ENCODE assay signal across 16 cellular contexts in the genomic region with DNA sequence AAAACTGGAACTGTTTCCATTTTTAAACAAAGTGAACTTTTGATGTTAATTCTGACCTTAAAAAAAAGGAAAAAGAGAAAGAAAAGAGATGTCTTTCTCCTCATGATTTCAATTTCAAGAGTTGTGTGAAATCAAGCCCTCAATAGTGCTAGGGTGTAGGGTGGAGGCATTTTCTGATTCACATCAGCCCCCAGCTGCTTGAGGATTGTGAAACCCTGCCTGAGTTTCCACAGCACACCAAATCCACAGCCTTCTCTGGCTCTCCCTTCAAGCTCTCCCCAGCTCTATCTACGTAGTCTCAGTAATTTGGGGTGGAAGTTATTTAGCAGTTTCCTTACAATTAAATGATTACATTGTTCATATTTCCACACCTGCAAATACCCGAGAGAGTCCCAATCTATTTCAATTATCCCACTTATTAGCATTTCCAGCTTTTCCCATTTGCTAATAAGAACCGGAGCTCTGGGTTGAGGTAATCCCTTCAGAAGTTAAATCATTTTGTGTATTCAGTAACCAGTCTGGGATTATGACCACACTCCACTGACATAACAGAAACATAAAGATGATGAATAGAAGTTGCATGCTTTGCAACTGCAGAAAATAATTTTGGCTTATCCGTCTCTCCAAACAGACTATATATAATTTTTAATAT. TPM values are rescaled to one million over a fixed set of nuclear protein-coding genes. Genes with fewer than 3 reads are reported as not detected.
DNase-seq lines count a peak whose midpoint lies in the region; ATAC-seq and TF ChIP-seq lines count a peak whose summit lies in the region.
"Had no signal": no experiment of that assay in that cellular context is flagged by ENCODE, and none has a peak within 500 bp of the region (broad histone marks: within the 10 kb centered on the region; RNA-seq: fewer than 3 reads in every experiment).

No MANE protein-coding gene starts in this region.

- H3K79me1 ChIP-seq in mesenchymal stem cell (replicated peaks; ENCODE audit: low read length, poor library complexity, severe bottlenecking), result no peaks in the 10 kb centered on the region

- H3K23ac ChIP-seq in mesenchymal stem cell (ENCODE audit: low read length in 2 of 2), result no peak overlapping the region

- no peaks in the 10 kb centered on the region for H3K36me3 ChIP-seq in mesenchymal stem cell (ENCODE audit: control insufficient read depth in 1 of 2, insufficient read depth in 2 of 2, low read depth in 1 of 2, low read length in 2 of 2)
- no peaks in the 10 kb centered on the region for H3K36me3 ChIP-seq in uterus

- H2AFZ ChIP-seq in mesenchymal stem cell (ENCODE audit: low read depth, low read length), result no peak overlapping the region

- no peak overlapping the region for H2BK15ac ChIP-seq in mesenchymal stem cell (ENCODE audit: low read depth, poor library complexity, severe bottlenecking)

- no peak overlapping the region for H2AK5ac ChIP-seq in mesenchymal stem cell (ENCODE audit: low read length, severe bottlenecking)

- POLR2A ChIA-PET in activated CD4-positive, alpha-beta T cell treated with anti-CD3 and anti-CD28 coated beads for 36 hours (lab: Charles Lee), result no interaction called here

- peak; percentile 4 for DNase-seq in activated CD4-positive, alpha-beta T cell treated with anti-CD3 and anti-CD28 coated beads for 36 hours
- DNase-seq in activated CD4-positive, alpha-beta T cell treated with anti-CD3 and anti-CD28 coated beads, Interleukin-2, amount 50 U/mL, for 4 hours, result no peak
- DNase-seq in epithelial cell of esophagus (ENCODE audit: low read depth) (peak; percentile 74), mesenchymal stem cell (peak; percentile 8), uterus (peak; percentile 46 to 59), occipital lobe (lab: John Stamatoyannopoulos, UW) (no peak)
- no peak for DNase-seq in activated effector memory CD4-positive, alpha-beta T cell treated with Interleukin-2 at 50 U/mL for 16 hours
- DNase-seq: activated CD8-positive, alpha-beta memory T cell treated with anti-CD3 and anti-CD28 coated beads for 24 hours; activated gamma-delta T cell; effector memory CD4-positive, alpha-beta T cell; left colon; naive thymus-derived CD8-positive, alpha-beta T cell; NCI-H2029 treated with DMSO at 0.1 percent for 48 hours; SK-N-SH had no signal

- no peak overlapping the region for H3K27ac Mint-ChIP-seq in activated CD4-positive, alpha-beta T cell treated with anti-CD3 and anti-CD28 coated beads for 36 hours
- H3K27ac Mint-ChIP-seq: stimulated activated naive CD8-positive, alpha-beta T cell treated with anti-CD3 and anti-CD28 coated beads, Interleukin-15, Interleukin-2, amounts not matched to agents 100 ng/mL and 50 ng/mL, for 24 hours had no signal

- no peak overlapping the region for H4K91ac ChIP-seq in mesenchymal stem cell (ENCODE audit: low read length)

- H3K9me3 ChIP-seq in mesenchymal stem cell (ENCODE audit: control insufficient read depth, low read length) (no peaks in the 10 kb centered on the region), uterus (no peaks in the 10 kb centered on the region)
- H3K9me3 ChIP-seq: SK-N-SH had no signal

- intact Hi-C loops in activated CD4-positive, alpha-beta T cell treated with anti-CD3 and anti-CD28 coated beads for 36 hours (cut with DNase I, micrococcal nuclease), result no loop called here
- intact Hi-C loops in uterus (cut with DNase I; ENCODE audit: low total_unique reads), result no loop called here

- 100% methylated on average over 1 of the region's 4 CpGs for WGBS in mesenchymal stem cell

- H3K27ac ChIP-seq in mesenchymal stem cell (ENCODE audit: low read length, poor library complexity, severe bottlenecking) (no peak overlapping the region), uterus (peak overlapping the region; percentile 71 to 82)

- no peak overlapping the region for H2BK5ac ChIP-seq in mesenchymal stem cell (ENCODE audit: low read depth, low read length, poor library complexity, severe bottlenecking)

- H3K4ac ChIP-seq in mesenchymal stem cell (ENCODE audit: low read depth in 1 of 2, low read length in 2 of 2), result no peak overlapping the region

- CTCF ChIA-PET in activated CD4-positive, alpha-beta T cell treated with anti-CD3 and anti-CD28 coated beads for 36 hours (lab: Charles Lee), result interaction anchor here (1.2 kb wide), 1 partner anchor 12 kb away, joined by 3 read pairs; no protein-coding TSS in a partner anchor

- TF ChIP-seq POLR2A in uterus (IDR thresholded peaks at IDR 0.05), result no peak

- H3K4me1 Mint-ChIP-seq in activated CD4-positive, alpha-beta T cell treated with anti-CD3 and anti-CD28 coated beads for 36 hours, result no peaks in the 10 kb centered on the region

- H3K27me3 Mint-ChIP-seq in activated CD4-positive, alpha-beta T cell treated with anti-CD3 and anti-CD28 coated beads for 36 hours, result peaks cover 2% of the 10 kb centered on the region
- H3K27me3 Mint-ChIP-seq: naive thymus-derived CD8-positive, alpha-beta T cell; stimulated activated naive CD8-positive, alpha-beta T cell treated with anti-CD3 and anti-CD28 coated beads, Interleukin-15, Interleukin-2, amounts not matched to agents 100 ng/mL and 50 ng/mL, for 24 hours had no signal

- H4K8ac ChIP-seq in mesenchymal stem cell (ENCODE audit: low read length), result no peak overlapping the region

- no peak overlapping the region for H3K4me3 ChIP-seq in epithelial cell of esophagus (ENCODE audit: low read length)
- H3K4me3 ChIP-seq in mesenchymal stem cell (ENCODE audit: insufficient read depth in 1 of 2, low read depth in 1 of 2, low read length in 2 of 2), result peak overlapping the region in 1 of 2 experiments; percentile 11
- no peak overlapping the region for H3K4me3 ChIP-seq in uterus

- ATAC-seq in activated CD4-positive, alpha-beta T cell treated with anti-CD3 and anti-CD28 coated beads for 36 hours, result no peak
- no peak for ATAC-seq in GM18867 (IDR thresholded peaks at IDR 0.05; ENCODE audit: unreplicated experiment)
- ATAC-seq: left colon; naive thymus-derived CD8-positive, alpha-beta T cell had no signal

- H3K4me1 ChIP-seq in mesenchymal stem cell (ENCODE audit: control insufficient read depth, insufficient read depth, low read depth, low read length), result peaks cover 2% of the 10 kb centered on the region
- peaks cover 0 to 5% of the 10 kb centered on the region in 2 donors for H3K4me1 ChIP-seq in uterus

- H3K27me3 ChIP-seq in mesenchymal stem cell (ENCODE audit: control insufficient read depth in 1 of 2, insufficient read depth in 1 of 2, low read length in 2 of 2) (peaks cover 0 to 31% of the 10 kb centered on the region in 2 experiments), uterus (no peaks in the 10 kb centered on the region)

- no peak overlapping the region for H3K4me3 Mint-ChIP-seq in activated CD4-positive, alpha-beta T cell treated with anti-CD3 and anti-CD28 coated beads for 36 hours
- H3K4me3 Mint-ChIP-seq: naive thymus-derived CD8-positive, alpha-beta T cell; stimulated activated naive CD8-positive, alpha-beta T cell treated with anti-CD3 and anti-CD28 coated beads, Interleukin-15, Interleukin-2, amounts not matched to agents 100 ng/mL and 50 ng/mL, for 24 hours had no signal

- TF ChIP-seq CTCF in epithelial cell of esophagus (IDR thresholded peaks at IDR 0.05; ENCODE audit: insufficient read depth, low read depth, low read length, missing control alignments), result no peak
- no peak for TF ChIP-seq CTCF in uterus (IDR thresholded peaks at IDR 0.05)

- no peaks in the 10 kb centered on the region for H3K36me3 Mint-ChIP-seq in activated CD4-positive, alpha-beta T cell treated with anti-CD3 and anti-CD28 coated beads for 36 hours (ENCODE audit: low read depth)

- no peak overlapping the region for H3K4me2 ChIP-seq in mesenchymal stem cell (ENCODE audit: low read length, poor library complexity, severe bottlenecking)
- H3K4me2 ChIP-seq: SK-N-SH had no signal

- H3K14ac ChIP-seq in mesenchymal stem cell (ENCODE audit: low read length in 2 of 2), result no peak overlapping the region

- peak overlapping the region; percentile 67 for H3K9ac ChIP-seq in mesenchymal stem cell (ENCODE audit: low read length)
- H3K9ac ChIP-seq: SK-N-SH had no signal

- H2BK12ac ChIP-seq in mesenchymal stem cell (ENCODE audit: low read length in 2 of 2), result no peak overlapping the region

- H3K18ac ChIP-seq in mesenchymal stem cell (ENCODE audit: low read depth in 1 of 2, low read length in 2 of 2), result no peak overlapping the region

- H2BK120ac ChIP-seq in mesenchymal stem cell (ENCODE audit: low read depth, low read length), result no peak overlapping the region

- H3K9me3 Mint-ChIP-seq in activated CD4-positive, alpha-beta T cell treated with anti-CD3 and anti-CD28 coated beads for 36 hours (ENCODE audit: low read depth), result no peaks in the 10 kb centered on the region
- H3K9me3 Mint-ChIP-seq: naive thymus-derived CD8-positive, alpha-beta T cell; stimulated activated naive CD8-positive, alpha-beta T cell treated with anti-CD3 and anti-CD28 coated beads, Interleukin-15, Interleukin-2, amounts not matched to agents 100 ng/mL and 50 ng/mL, for 24 hours had no signal

RNA-seq across cellular contexts. Expression of gene MTX3, which starts 54.9 kb away (rescaled TPM):
- total RNA-seq in activated CD4-positive, alpha-beta T cell treated with anti-CD3 and anti-CD28 coated beads for 36 hours, result 10 to 100 TPM; 11.9 to 14.3 TPM
- polyA plus RNA-seq in mesenchymal stem cell (2013, experiment 1 of 2), result 4.6 TPM
- 5.1 TPM for polyA plus RNA-seq in mesenchymal stem cell (2013, experiment 2 of 2)
- total RNA-seq in uterus (10 to 100 TPM in 3 of 4 donors, 1 to 10 TPM in 1; 6.4 to 52.3 (median 15.8) TPM), occipital lobe (21.8 TPM)

Comparison
In these comparisons a context has a peak if more than half of its experiments do, and no peak if none do; other contexts are left out.
1. DNase-seq: peak in activated CD4-positive, alpha-beta T cell treated with anti-CD3 and anti-CD28 coated beads for 36 hours (single experiment), epithelial cell of esophagus (single experiment), mesenchymal stem cell (single experiment) and uterus (2 of 2); none in activated CD4-positive, alpha-beta T cell treated with anti-CD3 and anti-CD28 coated beads, Interleukin-2, amount 50 U/mL, for 4 hours (0 of 2), occipital lobe (single experiment) and activated effector memory CD4-positive, alpha-beta T cell treated with Interleukin-2 at 50 U/mL for 16 hours (single experiment).